ENCODE assay signal across 1 cellular context in the genomic region with DNA sequence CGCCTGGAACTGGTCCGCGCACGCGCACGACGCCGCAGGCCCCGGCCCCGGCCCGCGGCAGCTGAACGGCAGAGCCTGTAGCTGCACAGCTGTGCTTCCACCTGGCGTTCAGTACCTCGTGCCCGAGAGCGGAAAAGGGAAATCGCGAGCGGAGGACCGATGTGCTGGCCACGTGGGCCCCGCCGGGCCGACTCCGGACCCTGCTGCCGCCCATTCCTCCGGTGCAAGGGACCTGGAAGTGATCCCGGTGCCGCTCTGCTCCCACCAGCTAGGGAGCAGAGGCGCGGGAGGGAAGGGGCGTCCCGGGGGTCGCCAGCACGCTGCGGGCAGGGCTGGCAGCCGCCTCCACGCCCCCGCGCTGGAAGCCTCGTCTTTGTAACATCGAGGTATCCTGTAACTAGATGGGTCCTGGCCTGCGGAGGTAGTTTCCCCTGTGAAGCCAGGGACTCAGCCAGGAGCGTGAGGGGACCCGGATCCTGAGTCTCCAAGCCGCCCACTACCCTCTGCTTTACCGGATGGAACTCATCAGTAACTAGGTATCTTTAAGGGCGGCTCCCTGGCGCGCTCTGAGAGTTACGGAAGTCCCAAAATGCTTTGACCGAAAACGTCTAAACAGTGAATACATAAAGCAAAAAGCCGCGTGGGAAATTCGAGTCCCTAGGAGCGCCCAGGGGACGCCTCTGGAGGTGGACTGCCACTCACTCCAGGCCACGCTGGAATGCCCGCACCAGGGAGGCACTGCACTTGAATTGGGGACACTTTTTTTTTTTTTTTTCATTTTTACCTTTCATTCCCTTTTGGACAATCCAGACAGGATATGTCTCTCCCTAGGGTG.
A peak's percentile ranks its signal among the peaks of the same experiment; 100 is the strongest.
TF ChIP-seq lines count a peak whose summit lies in the region.

No MANE protein-coding gene starts in this region.

TF ChIP-seq in WTC11, 78 proteins besides CTCF, POLR2A, EP300 and RAD21 (continued from another document and continues in another):
- TF ChIP-seq CBFB (CRISPR knock-in tag; IDR thresholded peaks at IDR 0.05; ENCODE audit: low read depth): no peak
- no peak for TF ChIP-seq EMX1 (CRISPR knock-in tag; IDR thresholded peaks at IDR 0.05)
- TF ChIP-seq KAT7 (CRISPR knock-in tag; IDR thresholded peaks at IDR 0.05; ENCODE audit: borderline replicate concordance): 0 out of 2 replicates have a peak, but pooled peaks have one; percentile 71
- no peak for TF ChIP-seq AR (CRISPR knock-in tag; IDR thresholded peaks at IDR 0.05)
- TF ChIP-seq, protein P1, sequence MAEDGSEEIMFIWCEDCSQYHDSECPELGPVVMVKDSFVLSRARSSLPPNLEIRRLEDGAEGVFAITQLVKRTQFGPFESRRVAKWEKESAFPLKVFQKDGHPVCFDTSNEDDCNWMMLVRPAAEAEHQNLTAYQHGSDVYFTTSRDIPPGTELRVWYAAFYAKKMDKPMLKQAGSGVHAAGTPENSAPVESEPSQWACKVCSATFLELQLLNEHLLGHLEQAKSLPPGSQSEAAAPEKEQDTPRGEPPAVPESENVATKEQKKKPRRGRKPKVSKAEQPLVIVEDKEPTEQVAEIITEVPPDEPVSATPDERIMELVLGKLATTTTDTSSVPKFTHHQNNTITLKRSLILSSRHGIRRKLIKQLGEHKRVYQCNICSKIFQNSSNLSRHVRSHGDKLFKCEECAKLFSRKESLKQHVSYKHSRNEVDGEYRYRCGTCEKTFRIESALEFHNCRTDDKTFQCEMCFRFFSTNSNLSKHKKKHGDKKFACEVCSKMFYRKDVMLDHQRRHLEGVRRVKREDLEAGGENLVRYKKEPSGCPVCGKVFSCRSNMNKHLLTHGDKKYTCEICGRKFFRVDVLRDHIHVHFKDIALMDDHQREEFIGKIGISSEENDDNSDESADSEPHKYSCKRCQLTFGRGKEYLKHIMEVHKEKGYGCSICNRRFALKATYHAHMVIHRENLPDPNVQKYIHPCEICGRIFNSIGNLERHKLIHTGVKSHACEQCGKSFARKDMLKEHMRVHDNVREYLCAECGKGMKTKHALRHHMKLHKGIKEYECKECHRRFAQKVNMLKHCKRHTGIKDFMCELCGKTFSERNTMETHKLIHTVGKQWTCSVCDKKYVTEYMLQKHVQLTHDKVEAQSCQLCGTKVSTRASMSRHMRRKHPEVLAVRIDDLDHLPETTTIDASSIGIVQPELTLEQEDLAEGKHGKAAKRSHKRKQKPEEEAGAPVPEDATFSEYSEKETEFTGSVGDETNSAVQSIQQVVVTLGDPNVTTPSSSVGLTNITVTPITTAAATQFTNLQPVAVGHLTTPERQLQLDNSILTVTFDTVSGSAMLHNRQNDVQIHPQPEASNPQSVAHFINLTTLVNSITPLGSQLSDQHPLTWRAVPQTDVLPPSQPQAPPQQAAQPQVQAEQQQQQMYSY (CRISPR knock-in tag; IDR thresholded peaks at IDR 0.05): peak; percentile 64
- TF ChIP-seq SMAD4 (CRISPR knock-in tag; IDR thresholded peaks at IDR 0.05): peak; percentile 93
- TF ChIP-seq NR3C1 (CRISPR knock-in tag; conservative IDR thresholded peaks at IDR 0.05; ENCODE audit: low read depth): 0 out of 2 replicates have a peak, but pooled peaks have one; percentile 59
- peak; percentile 96 for TF ChIP-seq RELA (CRISPR knock-in tag; IDR thresholded peaks at IDR 0.05; ENCODE audit: borderline replicate concordance)
- TF ChIP-seq IRF2 (CRISPR knock-in tag; IDR thresholded peaks at IDR 0.05; ENCODE audit: borderline replicate concordance, low read depth): no peak
- peak; percentile 96; the same call in 1 of the 2 replicates for TF ChIP-seq TCF7 (CRISPR knock-in tag; IDR thresholded peaks at IDR 0.05; ENCODE audit: low read depth)
- peak; percentile 82; the same call in 1 of the 2 replicates for TF ChIP-seq ZNF281 (CRISPR knock-in tag; IDR thresholded peaks at IDR 0.05)
- TF ChIP-seq ZNF425 (CRISPR knock-in tag; conservative IDR thresholded peaks at IDR 0.05): no peak
- TF ChIP-seq GABPB1 (CRISPR knock-in tag; IDR thresholded peaks at IDR 0.05): peak; percentile 93
- peak; percentile 88 for TF ChIP-seq TEAD4 (CRISPR knock-in tag; IDR thresholded peaks at IDR 0.05)
- TF ChIP-seq OVOL2 (CRISPR knock-in tag; IDR thresholded peaks at IDR 0.05; ENCODE audit: borderline replicate concordance): no peak
- TF ChIP-seq SP1 (CRISPR knock-in tag; conservative IDR thresholded peaks at IDR 0.05): peak; percentile 75
- peak; percentile 90 for TF ChIP-seq ATF3 (CRISPR knock-in tag; conservative IDR thresholded peaks at IDR 0.05)
- TF ChIP-seq MXD4 (CRISPR knock-in tag; IDR thresholded peaks at IDR 0.05; ENCODE audit: borderline replicate concordance): no peak
- TF ChIP-seq, protein P2, sequence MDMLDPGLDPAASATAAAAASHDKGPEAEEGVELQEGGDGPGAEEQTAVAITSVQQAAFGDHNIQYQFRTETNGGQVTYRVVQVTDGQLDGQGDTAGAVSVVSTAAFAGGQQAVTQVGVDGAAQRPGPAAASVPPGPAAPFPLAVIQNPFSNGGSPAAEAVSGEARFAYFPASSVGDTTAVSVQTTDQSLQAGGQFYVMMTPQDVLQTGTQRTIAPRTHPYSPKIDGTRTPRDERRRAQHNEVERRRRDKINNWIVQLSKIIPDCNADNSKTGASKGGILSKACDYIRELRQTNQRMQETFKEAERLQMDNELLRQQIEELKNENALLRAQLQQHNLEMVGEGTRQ (CRISPR knock-in tag; IDR thresholded peaks at IDR 0.05): peak; percentile 72
- TF ChIP-seq ELF4 (CRISPR knock-in tag; IDR thresholded peaks at IDR 0.05; ENCODE audit: low read depth): no peak
- peak; percentile 44 for TF ChIP-seq NFYB (CRISPR knock-in tag; conservative IDR thresholded peaks at IDR 0.05; ENCODE audit: low read depth)
- TF ChIP-seq, protein P3, sequence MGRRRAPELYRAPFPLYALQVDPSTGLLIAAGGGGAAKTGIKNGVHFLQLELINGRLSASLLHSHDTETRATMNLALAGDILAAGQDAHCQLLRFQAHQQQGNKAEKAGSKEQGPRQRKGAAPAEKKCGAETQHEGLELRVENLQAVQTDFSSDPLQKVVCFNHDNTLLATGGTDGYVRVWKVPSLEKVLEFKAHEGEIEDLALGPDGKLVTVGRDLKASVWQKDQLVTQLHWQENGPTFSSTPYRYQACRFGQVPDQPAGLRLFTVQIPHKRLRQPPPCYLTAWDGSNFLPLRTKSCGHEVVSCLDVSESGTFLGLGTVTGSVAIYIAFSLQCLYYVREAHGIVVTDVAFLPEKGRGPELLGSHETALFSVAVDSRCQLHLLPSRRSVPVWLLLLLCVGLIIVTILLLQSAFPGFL (CRISPR knock-in tag; IDR thresholded peaks at IDR 0.05; ENCODE audit: borderline replicate concordance): peak; percentile 94; the same call in 1 of the 2 replicates
- TF ChIP-seq E2F4 (CRISPR knock-in tag; IDR thresholded peaks at IDR 0.05; ENCODE audit: borderline replicate concordance, low read depth): peak; percentile 68; the same call in 1 of the 2 replicates
- TF ChIP-seq TEAD1 (CRISPR knock-in tag; IDR thresholded peaks at IDR 0.05): peak; percentile 98
- TF ChIP-seq NFE2L1 (CRISPR knock-in tag; IDR thresholded peaks at IDR 0.05): peak; percentile 96
- TF ChIP-seq MYBL2 (CRISPR knock-in tag; IDR thresholded peaks at IDR 0.05): peak; percentile 96
- TF ChIP-seq, protein P4, sequence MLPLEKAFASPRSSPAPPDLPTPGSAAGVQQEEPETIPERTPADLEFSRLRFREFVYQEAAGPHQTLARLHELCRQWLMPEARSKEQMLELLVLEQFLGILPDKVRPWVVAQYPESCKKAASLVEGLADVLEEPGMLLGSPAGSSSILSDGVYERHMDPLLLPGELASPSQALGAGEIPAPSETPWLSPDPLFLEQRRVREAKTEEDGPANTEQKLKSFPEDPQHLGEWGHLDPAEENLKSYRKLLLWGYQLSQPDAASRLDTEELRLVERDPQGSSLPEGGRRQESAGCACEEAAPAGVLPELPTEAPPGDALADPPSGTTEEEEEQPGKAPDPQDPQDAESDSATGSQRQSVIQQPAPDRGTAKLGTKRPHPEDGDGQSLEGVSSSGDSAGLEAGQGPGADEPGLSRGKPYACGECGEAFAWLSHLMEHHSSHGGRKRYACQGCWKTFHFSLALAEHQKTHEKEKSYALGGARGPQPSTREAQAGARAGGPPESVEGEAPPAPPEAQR (CRISPR knock-in tag; IDR thresholded peaks at IDR 0.05): no peak
- no peak for TF ChIP-seq ZNF396 (CRISPR knock-in tag; IDR thresholded peaks at IDR 0.05; ENCODE audit: borderline replicate concordance)
- TF ChIP-seq ATF6 (CRISPR knock-in tag; IDR thresholded peaks at IDR 0.05): 0 out of 2 replicates have a peak, but pooled peaks have one; percentile 18
- TF ChIP-seq ZNF423 (CRISPR knock-in tag; IDR thresholded peaks at IDR 0.05): no peak
- no peak for TF ChIP-seq RORB (CRISPR knock-in tag; IDR thresholded peaks at IDR 0.05)
- no peak for TF ChIP-seq ZNF416 (CRISPR knock-in tag; IDR thresholded peaks at IDR 0.05)
- peak; percentile 97 for TF ChIP-seq CREB1 (CRISPR knock-in tag; IDR thresholded peaks at IDR 0.05)
- peak; percentile 95 for TF ChIP-seq ZNF232 (CRISPR knock-in tag; IDR thresholded peaks at IDR 0.05)
